ENCODE assay signal across 11 cellular contexts in the genomic region with DNA sequence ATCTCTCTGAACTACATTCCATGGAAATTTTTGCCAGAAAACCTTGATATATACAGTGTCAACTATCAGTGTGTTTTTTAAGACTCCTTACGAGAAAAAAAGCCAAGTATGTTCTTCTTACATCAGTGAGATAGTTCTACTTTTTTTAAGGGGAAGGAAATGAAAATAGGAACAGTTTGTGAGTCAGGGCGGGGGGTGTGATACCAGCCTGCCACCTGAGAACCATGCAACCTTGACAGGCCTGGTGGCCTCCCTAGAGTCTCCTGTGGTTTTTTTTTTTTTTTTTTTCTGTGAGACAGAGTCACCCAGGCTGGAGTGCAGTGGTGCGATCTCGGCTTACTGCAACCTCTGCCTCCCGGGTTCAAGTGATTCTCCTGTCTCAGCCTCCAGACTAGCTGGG.
DNase-seq lines count a peak whose midpoint lies in the region; ATAC-seq and TF ChIP-seq lines count a peak whose summit lies in the region.
"Had no signal": no experiment of that assay in that cellular context is flagged by ENCODE, and none has a peak within 500 bp of the region (broad histone marks: within the 10 kb centered on the region; RNA-seq: fewer than 3 reads in every experiment).

No MANE protein-coding gene starts in this region.

- peaks cover 15% of the 10 kb centered on the region for H3K4me1 ChIP-seq in CD8-positive, alpha-beta T cell (ENCODE audit: insufficient read depth, low read length)
- H3K4me1 ChIP-seq in gastrocnemius medialis, result no peaks in the 10 kb centered on the region

- CTCF ChIA-PET in CD8-positive, alpha-beta T cell (lab: Charles Lee), result no interaction called here

- H3K36me3 ChIP-seq in CD8-positive, alpha-beta T cell (ENCODE audit: insufficient read depth, low read length), result no peaks in the 10 kb centered on the region
- H3K36me3 ChIP-seq in gastrocnemius medialis, result no peaks in the 10 kb centered on the region
- H3K36me3 ChIP-seq: cardiac muscle cell, SJSA1 had no signal

- no peak overlapping the region for H3K27ac Mint-ChIP-seq in CD8-positive, alpha-beta T cell
- no peak overlapping the region for H3K27ac Mint-ChIP-seq in T-helper 17 cell
- no peak overlapping the region for H3K27ac Mint-ChIP-seq in activated T-helper 1 cell treated with anti-CD3 and anti-CD28 coated beads, Interleukin-12 subunit alpha, Interleukin-12 subunit beta, Interleukin-2, Interleukin-4 antibody, amounts not matched to agents 30 ng/mL and 10 ng/mL and 1 ng/mL, durations not matched to agents 14 hours and 24 hours and 36 hours
- H3K27ac Mint-ChIP-seq: mesothelial cell of epicardium had no signal

- peak; percentile 65 for ATAC-seq in CD8-positive, alpha-beta T cell
- ATAC-seq in GM19035 (IDR thresholded peaks at IDR 0.05; ENCODE audit: unreplicated experiment), result peak; percentile 73
- ATAC-seq in HG03045 (IDR thresholded peaks at IDR 0.05; ENCODE audit: unreplicated experiment), result peak; percentile 70
- ATAC-seq in T-helper 17 cell, result peak; percentile 77
- ATAC-seq in gastrocnemius medialis, result no peak

- H3K4me3 Mint-ChIP-seq in CD8-positive, alpha-beta T cell, result no peak overlapping the region
- no peak overlapping the region for H3K4me3 Mint-ChIP-seq in T-helper 17 cell
- H3K4me3 Mint-ChIP-seq in activated T-helper 1 cell treated with anti-CD3 and anti-CD28 coated beads, Interleukin-12 subunit alpha, Interleukin-12 subunit beta, Interleukin-2, Interleukin-4 antibody, amounts not matched to agents 30 ng/mL and 10 ng/mL and 1 ng/mL, durations not matched to agents 14 hours and 24 hours and 36 hours, result no peak overlapping the region
- H3K4me3 Mint-ChIP-seq: mesothelial cell of epicardium had no signal

- H3K27me3 Mint-ChIP-seq in CD8-positive, alpha-beta T cell (ENCODE audit: low read depth), result no peaks in the 10 kb centered on the region
- no peaks in the 10 kb centered on the region for H3K27me3 Mint-ChIP-seq in T-helper 17 cell
- H3K27me3 Mint-ChIP-seq in activated T-helper 1 cell treated with anti-CD3 and anti-CD28 coated beads, Interleukin-12 subunit alpha, Interleukin-12 subunit beta, Interleukin-2, Interleukin-4 antibody, amounts not matched to agents 30 ng/mL and 10 ng/mL and 1 ng/mL, durations not matched to agents 14 hours and 24 hours and 36 hours (ENCODE audit: insufficient read depth), result no peaks in the 10 kb centered on the region

- H3K27ac ChIP-seq in CD8-positive, alpha-beta T cell (ENCODE audit: low read depth, low read length), result no peak overlapping the region
- H3K27ac ChIP-seq in gastrocnemius medialis, result no peak overlapping the region
- H3K27ac ChIP-seq: cardiac muscle cell, SJSA1 had no signal

- H3K9me3 ChIP-seq in CD8-positive, alpha-beta T cell (ENCODE audit: low read length), result no peaks in the 10 kb centered on the region
- no peaks in the 10 kb centered on the region for H3K9me3 ChIP-seq in T-helper 17 cell (ENCODE audit: control insufficient read depth, low read length, poor library complexity, severe bottlenecking)
- H3K9me3 ChIP-seq in gastrocnemius medialis, result no peaks in the 10 kb centered on the region
- H3K9me3 ChIP-seq: SJSA1 had no signal

- H3K36me3 Mint-ChIP-seq in CD8-positive, alpha-beta T cell, result no peaks in the 10 kb centered on the region
- H3K36me3 Mint-ChIP-seq in T-helper 17 cell (ENCODE audit: low read depth), result no peaks in the 10 kb centered on the region
- no peaks in the 10 kb centered on the region for H3K36me3 Mint-ChIP-seq in activated T-helper 1 cell treated with anti-CD3 and anti-CD28 coated beads, Interleukin-12 subunit alpha, Interleukin-12 subunit beta, Interleukin-2, Interleukin-4 antibody, amounts not matched to agents 30 ng/mL and 10 ng/mL and 1 ng/mL, durations not matched to agents 14 hours and 24 hours and 36 hours (ENCODE audit: low read depth)
- H3K36me3 Mint-ChIP-seq: mesothelial cell of epicardium had no signal

- H3K27me3 ChIP-seq in CD8-positive, alpha-beta T cell (ENCODE audit: insufficient read depth, low read length), result no peaks in the 10 kb centered on the region
- no peaks in the 10 kb centered on the region for H3K27me3 ChIP-seq in gastrocnemius medialis
- H3K27me3 ChIP-seq: cardiac muscle cell, SJSA1 had no signal

- H3K4me3 ChIP-seq in CD8-positive, alpha-beta T cell (ENCODE audit: low read depth, low read length), result no peak overlapping the region
- H3K4me3 ChIP-seq in gastrocnemius medialis, result no peak overlapping the region
- H3K4me3 ChIP-seq: cardiac muscle cell, SJSA1 had no signal

- in situ Hi-C loops in gastrocnemius medialis (cut with MboI; ENCODE audit: low sequenced_read_pairs in 4 of 4), result no loop called here

- no peak for TF ChIP-seq CTCF in CD8-positive, alpha-beta T cell (IDR thresholded peaks at IDR 0.05)
- TF ChIP-seq CTCF in gastrocnemius medialis (IDR thresholded peaks at IDR 0.05 in 4 of 5, conservative IDR thresholded peaks at IDR 0.05 in 1 of 5), result no peak

- TF ChIP-seq POLR2A in gastrocnemius medialis (IDR thresholded peaks at IDR 0.05), result no peak

- POLR2A ChIA-PET in CD8-positive, alpha-beta T cell (lab: Charles Lee), result interaction anchor here (0.6 kb wide), 1 partner anchor 975 kb away, joined by 3 read pairs; no protein-coding TSS in a partner anchor

- DNase-seq in CD8-positive, alpha-beta T cell, result no peak
- DNase-seq in T-helper 17 cell (no peak), NCI-H82 treated with DMSO at 0.1 percent for 48 hours (lab: John Stamatoyannopoulos, UW; ENCODE audit: unreplicated experiment) (no peak), NCI-H2196 treated with DMSO at 0.1 percent for 48 hours (lab: John Stamatoyannopoulos, UW; ENCODE audit: unreplicated experiment) (no peak), gastrocnemius medialis (no peak)
- DNase-seq in activated T-helper 1 cell treated with anti-CD3 and anti-CD28 coated beads, Interleukin-12 subunit alpha, Interleukin-12 subunit beta, Interleukin-2, Interleukin-4 antibody, amounts not matched to agents 30 ng/mL and 10 ng/mL and 1 ng/mL, durations not matched to agents 14 hours and 24 hours and 36 hours (ENCODE audit: low spot score), result no peak

- intact Hi-C loops in CD8-positive, alpha-beta T cell (cut with DNase I, micrococcal nuclease), result no loop called here
- intact Hi-C loops in activated T-helper 1 cell treated with anti-CD3 and anti-CD28 coated beads, Interleukin-12 subunit alpha, Interleukin-12 subunit beta, Interleukin-2, Interleukin-4 antibody, amounts not matched to agents 30 ng/mL and 10 ng/mL and 1 ng/mL, durations not matched to agents 14 hours and 24 hours and 36 hours (cut with micrococcal nuclease), result no loop called here
- intact Hi-C loops in gastrocnemius medialis (cut with DNase I; ENCODE audit: low total_unique reads), result no loop called here

- peaks cover 19% of the 10 kb centered on the region for H3K4me1 Mint-ChIP-seq in CD8-positive, alpha-beta T cell (ENCODE audit: low read depth)
- peaks cover 19% of the 10 kb centered on the region for H3K4me1 Mint-ChIP-seq in T-helper 17 cell
- H3K4me1 Mint-ChIP-seq in activated T-helper 1 cell treated with anti-CD3 and anti-CD28 coated beads, Interleukin-12 subunit alpha, Interleukin-12 subunit beta, Interleukin-2, Interleukin-4 antibody, amounts not matched to agents 30 ng/mL and 10 ng/mL and 1 ng/mL, durations not matched to agents 14 hours and 24 hours and 36 hours (ENCODE audit: low read depth), result peaks cover 20% of the 10 kb centered on the region
- H3K4me1 Mint-ChIP-seq: mesothelial cell of epicardium had no signal

- no peaks in the 10 kb centered on the region for H3K9me3 Mint-ChIP-seq in CD8-positive, alpha-beta T cell
- H3K9me3 Mint-ChIP-seq in activated T-helper 1 cell treated with anti-CD3 and anti-CD28 coated beads, Interleukin-12 subunit alpha, Interleukin-12 subunit beta, Interleukin-2, Interleukin-4 antibody, amounts not matched to agents 30 ng/mL and 10 ng/mL and 1 ng/mL, durations not matched to agents 14 hours and 24 hours and 36 hours, result peaks cover 5% of the 10 kb centered on the region

Comparison
In these comparisons a context has a peak if more than half of its experiments do, and no peak if none do; other contexts are left out.
1. ATAC-seq: peak in CD8-positive, alpha-beta T cell (single experiment), GM19035 (single experiment), HG03045 (single experiment) and T-helper 17 cell (single experiment); none in gastrocnemius medialis (0 of 2).